In the genomic region with DNA sequence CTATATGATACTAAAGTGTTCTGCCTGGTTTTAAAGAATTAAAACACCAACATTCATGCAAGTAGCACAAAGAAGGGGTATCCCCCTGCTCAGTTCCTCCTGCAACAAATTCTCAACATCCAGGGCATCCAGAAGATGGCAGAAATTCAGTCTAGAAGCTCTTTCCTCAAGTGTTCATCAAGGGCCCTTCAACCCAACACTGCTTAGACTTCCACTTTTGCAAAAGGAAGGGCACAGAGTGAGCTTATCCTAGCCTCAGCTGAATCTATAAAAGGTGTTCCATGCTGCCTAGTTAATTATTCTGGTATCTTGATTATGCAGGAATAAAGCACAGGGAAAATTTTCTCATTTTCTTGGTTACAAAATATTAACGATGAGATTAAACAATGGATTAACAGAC, we compare ENCODE assay signal across 29 cellular contexts.
"Had no signal": no experiment of that assay in that cellular context is flagged by ENCODE, and none has a peak within 500 bp of the region (broad histone marks: within the 10 kb centered on the region; RNA-seq: fewer than 3 reads in every experiment).

No MANE protein-coding gene starts in this region.

- H3K27ac ChIP-seq: colonic mucosa, coronary artery, dorsolateral prefrontal cortex, epithelial cell of prostate, esophagus muscularis mucosa, esophagus squamous epithelium, foreskin keratinocyte, gastrocnemius medialis, gastroesophageal sphincter, heart left ventricle, heart right ventricle had no signal

- H3K27me3 ChIP-seq: colonic mucosa, dorsolateral prefrontal cortex, esophagus muscularis mucosa, esophagus squamous epithelium, foreskin keratinocyte, gastrocnemius medialis, gastroesophageal sphincter, heart left ventricle, heart right ventricle had no signal

- H3K4me1 Mint-ChIP-seq: endodermal cell had no signal

- DNase-seq: colonic mucosa; cortex of kidney; dermis blood vessel endothelial cell; dorsolateral prefrontal cortex; effector CD4-positive, alpha-beta T cell; effector CD8-positive, alpha-beta T cell; effector memory CD4-positive, alpha-beta T cell; effector memory CD8-positive, alpha-beta T cell; endodermal cell; erythroblast; esophagus squamous epithelium; foreskin fibroblast; foreskin keratinocyte; foreskin melanocyte; gastrocnemius medialis; glutamatergic neuron; head of caudate nucleus; heart left ventricle; heart right ventricle had no signal

- H3K4me1 ChIP-seq: colonic mucosa, esophagus muscularis mucosa, esophagus squamous epithelium, foreskin keratinocyte, gastrocnemius medialis, gastroesophageal sphincter, heart left ventricle, heart right ventricle had no signal

- ATAC-seq: effector memory CD8-positive, alpha-beta T cell; esophagus mucosa; foreskin keratinocyte; gastrocnemius medialis; gastroesophageal sphincter; heart left ventricle; heart right ventricle had no signal

- H3K9me3 Mint-ChIP-seq: dendritic cell treated with granulocyte-macrophage colony-stimulating factor and Interleukin-4, amounts not matched to agents 40 ng/mL and 50 ng/mL, for 4 days; endodermal cell had no signal

- H3K36me3 ChIP-seq: colonic mucosa, esophagus muscularis mucosa, esophagus squamous epithelium, gastrocnemius medialis, gastroesophageal sphincter, heart left ventricle, heart right ventricle had no signal

- H3K27me3 Mint-ChIP-seq: dendritic cell treated with granulocyte-macrophage colony-stimulating factor and Interleukin-4, amounts not matched to agents 40 ng/mL and 50 ng/mL, for 4 days; effector memory CD8-positive, alpha-beta T cell had no signal

- H3K9me3 ChIP-seq: colonic mucosa, esophagus muscularis mucosa, esophagus squamous epithelium, gastrocnemius medialis, gastroesophageal sphincter, heart left ventricle, heart right ventricle had no signal

- H3K4me3 ChIP-seq: colonic mucosa, coronary artery, dorsolateral prefrontal cortex, esophagus muscularis mucosa, esophagus squamous epithelium, gastrocnemius medialis, gastroesophageal sphincter, heart left ventricle, heart right ventricle had no signal

- H3K4me3 Mint-ChIP-seq: dendritic cell treated with granulocyte-macrophage colony-stimulating factor and Interleukin-4, amounts not matched to agents 40 ng/mL and 50 ng/mL, for 4 days; effector memory CD8-positive, alpha-beta T cell; endodermal cell had no signal

- FAIRE-seq: colon, endometrium, endothelial cell of umbilical vein, frontal cortex had no signal

- H3K27ac Mint-ChIP-seq: dendritic cell treated with granulocyte-macrophage colony-stimulating factor and Interleukin-4, amounts not matched to agents 40 ng/mL and 50 ng/mL, for 4 days; effector memory CD8-positive, alpha-beta T cell; endodermal cell had no signal
